Comparison of ENCODE assay signal across 8 cellular contexts in the genomic region with DNA sequence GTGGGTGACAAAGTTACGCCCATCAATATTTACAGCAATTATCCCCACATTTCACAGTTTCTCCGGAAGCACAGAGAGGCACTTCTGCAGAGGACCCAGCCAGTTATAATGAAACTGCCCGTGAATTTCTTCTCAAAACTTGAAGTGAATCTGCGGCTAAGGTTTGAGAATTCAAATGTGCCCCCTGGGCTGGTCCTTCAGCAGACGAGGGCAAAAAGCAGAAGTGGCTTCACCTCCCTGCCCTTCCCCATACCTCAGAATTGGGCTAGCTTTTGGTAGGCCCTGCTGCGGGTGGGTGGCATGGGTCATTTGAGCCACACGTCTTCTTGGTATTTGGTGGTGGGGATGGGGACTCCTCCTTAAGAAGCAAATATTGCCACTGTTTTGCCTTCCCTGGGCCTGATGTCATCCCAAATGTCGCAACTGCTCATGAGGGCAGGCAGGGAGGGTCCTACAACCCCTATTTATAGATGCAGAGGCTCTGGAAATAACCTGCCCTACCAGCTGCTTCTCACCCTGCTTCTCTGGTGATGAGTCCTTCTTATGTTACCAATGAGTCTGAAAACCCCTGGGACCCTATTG. TPM values are rescaled to one million over a fixed set of nuclear protein-coding genes. Genes with fewer than 3 reads are reported as not detected.
DNase-seq lines count a peak whose midpoint lies in the region; ATAC-seq, FAIRE-seq and TF ChIP-seq lines count a peak whose summit lies in the region.

No MANE protein-coding gene starts in this region.

- no peak for TF ChIP-seq POLR2A in GM12891 (IDR thresholded peaks at IDR 0.05; ENCODE audit: low read depth, low read length)

- FAIRE-seq in GM12891 (lab: Jason Lieb, UNC): peak; percentile 98

- peak; percentile 32 for ATAC-seq in GM21360 (IDR thresholded peaks at IDR 0.05; ENCODE audit: unreplicated experiment)
- ATAC-seq in HG03432 (IDR thresholded peaks at IDR 0.05; ENCODE audit: unreplicated experiment): peak; percentile 42
- ATAC-seq in central memory CD8-positive, alpha-beta T cell (replicated peaks; ENCODE audit: extremely low read depth, poor library complexity, severe bottlenecking): peak; percentile 58

- H3K4me3 Mint-ChIP-seq in central memory CD8-positive, alpha-beta T cell: no peak overlapping the region
- no peak overlapping the region for H3K4me3 Mint-ChIP-seq in osteocyte (ENCODE audit: unreplicated experiment)

- in situ Hi-C loops in G401 (cut with HindIII; ENCODE audit: low sequenced_read_pairs): no loop called here

- H3K36me3 Mint-ChIP-seq in central memory CD8-positive, alpha-beta T cell (ENCODE audit: insufficient read depth): peaks cover 2% of the 10 kb centered on the region
- no peaks in the 10 kb centered on the region for H3K36me3 Mint-ChIP-seq in osteocyte (ENCODE audit: unreplicated experiment)

- DNase-seq in GM12891 (ENCODE audit: insufficient read length, low spot score) (no peak), NCI-H2227 (lab: John Stamatoyannopoulos, UW; ENCODE audit: unreplicated experiment) (no peak), osteocyte (ENCODE audit: extremely low spot score, unreplicated experiment) (no peak), G401 (ENCODE audit: low spot score) (no peak), foreskin melanocyte (no peak)
- no peak for DNase-seq in central memory CD8-positive, alpha-beta T cell (ENCODE audit: low spot score in 2 of 2)

- no peak for TF ChIP-seq CTCF in osteocyte (IDR thresholded peaks at IDR 0.05)

- H3K27ac Mint-ChIP-seq in central memory CD8-positive, alpha-beta T cell (ENCODE audit: low read depth): no peak overlapping the region
- H3K27ac Mint-ChIP-seq in osteocyte (ENCODE audit: unreplicated experiment): no peak overlapping the region

- H3K27me3 Mint-ChIP-seq in central memory CD8-positive, alpha-beta T cell: peaks cover 23% of the 10 kb centered on the region
- peaks cover 27% of the 10 kb centered on the region for H3K27me3 Mint-ChIP-seq in osteocyte (ENCODE audit: unreplicated experiment)

- peaks cover 6% of the 10 kb centered on the region for H3K9me3 Mint-ChIP-seq in central memory CD8-positive, alpha-beta T cell
- peaks cover 3% of the 10 kb centered on the region for H3K9me3 Mint-ChIP-seq in osteocyte (ENCODE audit: unreplicated experiment)

- no peaks in the 10 kb centered on the region for H3K4me1 Mint-ChIP-seq in central memory CD8-positive, alpha-beta T cell
- peaks cover 12% of the 10 kb centered on the region for H3K4me1 Mint-ChIP-seq in osteocyte (ENCODE audit: unreplicated experiment)

TF ChIP-seq in GM12891, 5 proteins besides CTCF, POLR2A, EP300 and RAD21:
- TF ChIP-seq POU2F2 (IDR thresholded peaks at IDR 0.05; ENCODE audit: low read depth, low read length): peak; percentile 74
- TF ChIP-seq POLR2AphosphoS5 (IDR thresholded peaks at IDR 0.05; ENCODE audit: low read depth, low read length): no peak
- TF ChIP-seq TAF1 (IDR thresholded peaks at IDR 0.05; ENCODE audit: low read depth, low read length): peak; percentile 29; the same call in 1 of the 2 replicates
- TF ChIP-seq PAX5 (IDR thresholded peaks at IDR 0.05; ENCODE audit: insufficient read depth, low read length, severe bottlenecking): no peak
- peak; percentile 98 for TF ChIP-seq SPI1 (IDR thresholded peaks at IDR 0.05; ENCODE audit: low read depth, low read length)
TF ChIP-seq in GM12891: peak in this region for 3.

RNA-seq across cellular contexts. Expression of gene WDFY4, which starts 16.6 kb away (rescaled TPM):
- polyA plus RNA-seq in GM12891 (2012; ENCODE audit: low read depth, missing spikeins): 28.8 TPM
- total RNA-seq in osteocyte: not detected in 2 replicates
- not detected in 2 replicates for total RNA-seq in G401 (2014; rRNA removed; shearing (Covaris generic))
